Comparison of ENCODE assay signal across 1 cellular context in the genomic region with DNA sequence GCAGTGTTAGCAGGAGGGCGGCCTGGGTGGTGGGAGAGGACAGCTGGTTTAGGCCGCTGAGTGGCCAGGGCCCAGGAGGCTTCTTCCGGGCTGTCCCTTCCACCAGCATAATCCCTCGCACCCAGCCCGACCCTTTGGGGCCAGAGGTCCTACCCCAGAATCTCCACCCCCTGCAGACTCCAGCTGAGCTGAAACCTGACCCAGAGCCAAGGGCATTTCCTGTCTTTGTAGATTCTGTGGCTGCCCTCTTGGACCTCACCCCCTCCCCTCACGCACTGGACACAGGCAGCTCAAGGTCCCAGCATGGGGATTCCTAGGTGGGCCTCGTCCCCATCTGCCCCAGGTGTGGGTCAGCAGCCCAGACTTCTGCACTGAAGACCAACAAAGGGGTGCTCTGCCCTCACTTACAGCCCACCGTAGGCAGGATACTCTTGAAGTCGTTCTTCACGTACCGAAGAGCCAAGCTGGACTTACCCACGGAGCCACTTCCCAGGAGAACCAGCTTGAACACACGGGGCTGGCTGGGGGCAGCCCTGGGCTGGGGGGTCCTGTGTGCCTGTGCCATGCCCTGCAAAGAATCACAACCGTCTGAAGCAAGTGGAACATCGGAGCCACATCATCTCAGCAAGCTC.
TF ChIP-seq lines count a peak whose summit lies in the region.

No MANE protein-coding gene starts in this region.

TF ChIP-seq in HepG2, 621 proteins besides CTCF, POLR2A, EP300 and RAD21 (continued from another document and continues in another):
- TF ChIP-seq, protein P1, sequence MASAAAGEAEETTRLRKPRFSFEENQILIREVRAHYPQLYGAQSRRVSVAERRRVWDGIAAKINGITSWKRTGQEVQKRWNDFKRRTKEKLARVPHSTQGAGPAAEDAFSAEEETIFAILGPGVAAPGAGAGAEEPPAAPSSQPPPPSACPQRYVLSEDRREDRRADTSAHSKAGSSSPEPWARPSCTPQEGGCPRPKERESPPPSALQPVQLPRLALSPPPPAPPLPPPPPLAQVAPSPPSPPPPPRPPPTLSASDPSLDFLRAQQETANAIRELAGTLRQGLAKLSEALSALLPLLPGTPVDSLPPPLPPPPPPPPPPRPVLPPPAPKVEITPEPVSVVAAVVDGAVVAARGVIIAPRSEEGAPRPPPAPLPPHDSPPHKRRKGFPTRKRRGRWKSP (CRISPR knock-in tag; IDR thresholded peaks at IDR 0.05) = no peak
- TF ChIP-seq JUNB (CRISPR knock-in tag; IDR thresholded peaks at IDR 0.05; ENCODE audit: borderline replicate concordance) = no peak
- no peak for TF ChIP-seq ZNF558 (CRISPR knock-in tag; IDR thresholded peaks at IDR 0.05; ENCODE audit: borderline replicate concordance)
- TF ChIP-seq SOX5 (CRISPR knock-in tag; IDR thresholded peaks at IDR 0.05; ENCODE audit: borderline replicate concordance) = peak; percentile 89
- TF ChIP-seq ZNF160 (CRISPR knock-in tag; IDR thresholded peaks at IDR 0.05) = peak; percentile 84
- peak; percentile 97 for TF ChIP-seq BCL6 (CRISPR knock-in tag; IDR thresholded peaks at IDR 0.05)
- TF ChIP-seq SMAD3 (CRISPR knock-in tag; IDR thresholded peaks at IDR 0.05) = peak; percentile 89
- TF ChIP-seq SRF (IDR thresholded peaks at IDR 0.05; ENCODE audit: low read depth, low read length) = no peak
- peak; percentile 92 for TF ChIP-seq ZNF296 (CRISPR knock-in tag; conservative IDR thresholded peaks at IDR 0.05)
- TF ChIP-seq, protein P2, sequence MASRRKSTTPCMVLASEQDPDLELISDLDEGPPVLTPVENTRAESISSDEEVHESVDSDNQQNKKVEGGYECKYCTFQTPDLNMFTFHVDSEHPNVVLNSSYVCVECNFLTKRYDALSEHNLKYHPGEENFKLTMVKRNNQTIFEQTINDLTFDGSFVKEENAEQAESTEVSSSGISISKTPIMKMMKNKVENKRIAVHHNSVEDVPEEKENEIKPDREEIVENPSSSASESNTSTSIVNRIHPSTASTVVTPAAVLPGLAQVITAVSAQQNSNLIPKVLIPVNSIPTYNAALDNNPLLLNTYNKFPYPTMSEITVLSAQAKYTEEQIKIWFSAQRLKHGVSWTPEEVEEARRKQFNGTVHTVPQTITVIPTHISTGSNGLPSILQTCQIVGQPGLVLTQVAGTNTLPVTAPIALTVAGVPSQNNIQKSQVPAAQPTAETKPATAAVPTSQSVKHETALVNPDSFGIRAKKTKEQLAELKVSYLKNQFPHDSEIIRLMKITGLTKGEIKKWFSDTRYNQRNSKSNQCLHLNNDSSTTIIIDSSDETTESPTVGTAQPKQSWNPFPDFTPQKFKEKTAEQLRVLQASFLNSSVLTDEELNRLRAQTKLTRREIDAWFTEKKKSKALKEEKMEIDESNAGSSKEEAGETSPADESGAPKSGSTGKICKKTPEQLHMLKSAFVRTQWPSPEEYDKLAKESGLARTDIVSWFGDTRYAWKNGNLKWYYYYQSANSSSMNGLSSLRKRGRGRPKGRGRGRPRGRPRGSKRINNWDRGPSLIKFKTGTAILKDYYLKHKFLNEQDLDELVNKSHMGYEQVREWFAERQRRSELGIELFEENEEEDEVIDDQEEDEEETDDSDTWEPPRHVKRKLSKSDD (CRISPR knock-in tag; IDR thresholded peaks at IDR 0.05; ENCODE audit: low read depth) = peak; percentile 77
- TF ChIP-seq ZNF607 (CRISPR knock-in tag; IDR thresholded peaks at IDR 0.05; ENCODE audit: borderline replicate concordance) = no peak; the same call in 1 of the 2 replicates
- TF ChIP-seq, protein P3, sequence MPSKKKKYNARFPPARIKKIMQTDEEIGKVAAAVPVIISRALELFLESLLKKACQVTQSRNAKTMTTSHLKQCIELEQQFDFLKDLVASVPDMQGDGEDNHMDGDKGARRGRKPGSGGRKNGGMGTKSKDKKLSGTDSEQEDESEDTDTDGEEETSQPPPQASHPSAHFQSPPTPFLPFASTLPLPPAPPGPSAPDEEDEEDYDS (CRISPR knock-in tag; IDR thresholded peaks at IDR 0.05) = peak; percentile 70; the same call in 1 of the 2 replicates
- TF ChIP-seq ZNF496 (CRISPR knock-in tag; IDR thresholded peaks at IDR 0.05; ENCODE audit: insufficient replicate concordance) = no peak
- TF ChIP-seq ZNF232 (CRISPR knock-in tag; IDR thresholded peaks at IDR 0.05; ENCODE audit: borderline replicate concordance) = peak; percentile 91; the same call in 1 of the 2 replicates
- no peak for TF ChIP-seq HNRNPK (IDR thresholded peaks at IDR 0.05; ENCODE audit: low read depth, low read length, poor library complexity, severe bottlenecking)
- peak; percentile 68 for TF ChIP-seq ZFX (CRISPR knock-in tag; IDR thresholded peaks at IDR 0.05; ENCODE audit: low read depth)
- TF ChIP-seq, protein P4, sequence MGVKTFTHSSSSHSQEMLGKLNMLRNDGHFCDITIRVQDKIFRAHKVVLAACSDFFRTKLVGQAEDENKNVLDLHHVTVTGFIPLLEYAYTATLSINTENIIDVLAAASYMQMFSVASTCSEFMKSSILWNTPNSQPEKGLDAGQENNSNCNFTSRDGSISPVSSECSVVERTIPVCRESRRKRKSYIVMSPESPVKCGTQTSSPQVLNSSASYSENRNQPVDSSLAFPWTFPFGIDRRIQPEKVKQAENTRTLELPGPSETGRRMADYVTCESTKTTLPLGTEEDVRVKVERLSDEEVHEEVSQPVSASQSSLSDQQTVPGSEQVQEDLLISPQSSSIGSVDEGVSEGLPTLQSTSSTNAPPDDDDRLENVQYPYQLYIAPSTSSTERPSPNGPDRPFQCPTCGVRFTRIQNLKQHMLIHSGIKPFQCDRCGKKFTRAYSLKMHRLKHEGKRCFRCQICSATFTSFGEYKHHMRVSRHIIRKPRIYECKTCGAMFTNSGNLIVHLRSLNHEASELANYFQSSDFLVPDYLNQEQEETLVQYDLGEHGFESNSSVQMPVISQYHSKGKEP (CRISPR knock-in tag; IDR thresholded peaks at IDR 0.05) = no peak
- no peak for TF ChIP-seq ZNF460 (CRISPR knock-in tag; IDR thresholded peaks at IDR 0.05; ENCODE audit: borderline replicate concordance)
- peak; percentile 64 to 92; a peak in 3 of 4 replicates for TF ChIP-seq NR2F1 (CRISPR knock-in tag; IDR thresholded peaks at IDR 0.05)
- TF ChIP-seq NFATC3 (CRISPR knock-in tag; IDR thresholded peaks at IDR 0.05) = no peak
- TF ChIP-seq, protein P5, sequence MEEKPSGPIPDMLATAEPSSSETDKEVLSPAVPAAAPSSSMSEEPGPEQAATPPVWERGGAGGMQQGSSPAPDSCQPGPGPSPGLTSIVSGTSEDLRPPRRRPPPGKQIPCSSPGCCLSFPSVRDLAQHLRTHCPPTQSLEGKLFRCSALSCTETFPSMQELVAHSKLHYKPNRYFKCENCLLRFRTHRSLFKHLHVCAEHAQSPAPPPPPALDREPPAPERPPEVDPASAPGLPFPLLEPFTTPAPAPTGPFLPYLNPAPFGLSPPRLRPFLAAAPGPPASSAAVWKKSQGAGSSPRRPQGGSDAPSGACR (CRISPR knock-in tag; IDR thresholded peaks at IDR 0.05) = peak; percentile 98; the same call in 1 of the 2 replicates
- peak; percentile 77; the same call in 1 of the 2 replicates for TF ChIP-seq HMG20A (CRISPR knock-in tag; IDR thresholded peaks at IDR 0.05; ENCODE audit: borderline replicate concordance)
- no peak for TF ChIP-seq TOPORS (CRISPR knock-in tag; IDR thresholded peaks at IDR 0.05)
- TF ChIP-seq ZNF83 (CRISPR knock-in tag; IDR thresholded peaks at IDR 0.05; ENCODE audit: borderline replicate concordance) = peak; percentile 89; the same call in 1 of the 2 replicates
- no peak for TF ChIP-seq CENPX (CRISPR knock-in tag; IDR thresholded peaks at IDR 0.05)
- no peak for TF ChIP-seq ZFP62 (CRISPR knock-in tag; IDR thresholded peaks at IDR 0.05)
- TF ChIP-seq, protein P6, sequence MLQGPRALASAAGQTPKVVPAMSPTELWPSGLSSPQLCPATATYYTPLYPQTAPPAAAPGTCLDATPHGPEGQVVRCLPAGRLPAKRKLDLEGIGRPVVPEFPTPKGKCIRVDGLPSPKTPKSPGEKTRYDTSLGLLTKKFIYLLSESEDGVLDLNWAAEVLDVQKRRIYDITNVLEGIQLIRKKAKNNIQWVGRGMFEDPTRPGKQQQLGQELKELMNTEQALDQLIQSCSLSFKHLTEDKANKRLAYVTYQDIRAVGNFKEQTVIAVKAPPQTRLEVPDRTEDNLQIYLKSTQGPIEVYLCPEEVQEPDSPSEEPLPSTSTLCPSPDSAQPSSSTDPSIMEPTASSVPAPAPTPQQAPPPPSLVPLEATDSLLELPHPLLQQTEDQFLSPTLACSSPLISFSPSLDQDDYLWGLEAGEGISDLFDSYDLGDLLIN (CRISPR knock-in tag; IDR thresholded peaks at IDR 0.05; ENCODE audit: borderline replicate concordance) = peak; percentile 60; the same call in 1 of the 2 replicates
- no peak for TF ChIP-seq ZNF10 (CRISPR knock-in tag; IDR thresholded peaks at IDR 0.05; ENCODE audit: borderline replicate concordance, low read depth)
- TF ChIP-seq, protein P7, sequence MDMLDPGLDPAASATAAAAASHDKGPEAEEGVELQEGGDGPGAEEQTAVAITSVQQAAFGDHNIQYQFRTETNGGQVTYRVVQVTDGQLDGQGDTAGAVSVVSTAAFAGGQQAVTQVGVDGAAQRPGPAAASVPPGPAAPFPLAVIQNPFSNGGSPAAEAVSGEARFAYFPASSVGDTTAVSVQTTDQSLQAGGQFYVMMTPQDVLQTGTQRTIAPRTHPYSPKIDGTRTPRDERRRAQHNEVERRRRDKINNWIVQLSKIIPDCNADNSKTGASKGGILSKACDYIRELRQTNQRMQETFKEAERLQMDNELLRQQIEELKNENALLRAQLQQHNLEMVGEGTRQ (IDR thresholded peaks at IDR 0.05; ENCODE audit: low read depth, low read length) = no peak
- TF ChIP-seq, protein P7 (CRISPR knock-in tag; IDR thresholded peaks at IDR 0.05; ENCODE audit: borderline replicate concordance) = no peak; the same call in 1 of the 2 replicates
- no peak for TF ChIP-seq JUN (CRISPR knock-in tag; IDR thresholded peaks at IDR 0.05)
- TF ChIP-seq, protein P8, sequence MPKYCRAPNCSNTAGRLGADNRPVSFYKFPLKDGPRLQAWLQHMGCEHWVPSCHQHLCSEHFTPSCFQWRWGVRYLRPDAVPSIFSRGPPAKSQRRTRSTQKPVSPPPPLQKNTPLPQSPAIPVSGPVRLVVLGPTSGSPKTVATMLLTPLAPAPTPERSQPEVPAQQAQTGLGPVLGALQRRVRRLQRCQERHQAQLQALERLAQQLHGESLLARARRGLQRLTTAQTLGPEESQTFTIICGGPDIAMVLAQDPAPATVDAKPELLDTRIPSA (CRISPR knock-in tag; IDR thresholded peaks at IDR 0.05; ENCODE audit: borderline replicate concordance) = no peak
- TF ChIP-seq ZBTB7B (CRISPR knock-in tag; IDR thresholded peaks at IDR 0.05) = peak; percentile 98
- TF ChIP-seq TBX2 (CRISPR knock-in tag; IDR thresholded peaks at IDR 0.05; ENCODE audit: borderline replicate concordance) = peak; percentile 98
- peak; percentile 71 for TF ChIP-seq THAP11 (CRISPR knock-in tag; IDR thresholded peaks at IDR 0.05)
- TF ChIP-seq CCAR2 (optimal IDR thresholded peaks at IDR 0.05; ENCODE audit: low read depth, low read length) = no peak
- TF ChIP-seq, protein P9, sequence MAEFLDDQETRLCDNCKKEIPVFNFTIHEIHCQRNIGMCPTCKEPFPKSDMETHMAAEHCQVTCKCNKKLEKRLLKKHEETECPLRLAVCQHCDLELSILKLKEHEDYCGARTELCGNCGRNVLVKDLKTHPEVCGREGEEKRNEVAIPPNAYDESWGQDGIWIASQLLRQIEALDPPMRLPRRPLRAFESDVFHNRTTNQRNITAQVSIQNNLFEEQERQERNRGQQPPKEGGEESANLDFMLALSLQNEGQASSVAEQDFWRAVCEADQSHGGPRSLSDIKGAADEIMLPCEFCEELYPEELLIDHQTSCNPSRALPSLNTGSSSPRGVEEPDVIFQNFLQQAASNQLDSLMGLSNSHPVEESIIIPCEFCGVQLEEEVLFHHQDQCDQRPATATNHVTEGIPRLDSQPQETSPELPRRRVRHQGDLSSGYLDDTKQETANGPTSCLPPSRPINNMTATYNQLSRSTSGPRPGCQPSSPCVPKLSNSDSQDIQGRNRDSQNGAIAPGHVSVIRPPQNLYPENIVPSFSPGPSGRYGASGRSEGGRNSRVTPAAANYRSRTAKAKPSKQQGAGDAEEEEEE (CRISPR knock-in tag; IDR thresholded peaks at IDR 0.05; ENCODE audit: borderline replicate concordance) = no peak
- no peak for TF ChIP-seq HHEX (CRISPR knock-in tag; IDR thresholded peaks at IDR 0.05)
- TF ChIP-seq ATRX (CRISPR knock-in tag; IDR thresholded peaks at IDR 0.05; ENCODE audit: borderline replicate concordance) = no peak
- no peak for TF ChIP-seq GTF3A (CRISPR knock-in tag; conservative IDR thresholded peaks at IDR 0.05)
- TF ChIP-seq MLLT10 (CRISPR knock-in tag; IDR thresholded peaks at IDR 0.05) = no peak
- TF ChIP-seq SALL1 (CRISPR knock-in tag; IDR thresholded peaks at IDR 0.05) = peak; percentile 98
- TF ChIP-seq ZNF775 (CRISPR knock-in tag; IDR thresholded peaks at IDR 0.05; ENCODE audit: borderline replicate concordance) = no peak
- TF ChIP-seq ZNF572 (CRISPR knock-in tag; IDR thresholded peaks at IDR 0.05) = 0 out of 2 replicates have a peak, but pooled peaks have one; percentile 71
- TF ChIP-seq NFYB (CRISPR knock-in tag; IDR thresholded peaks at IDR 0.05) = no peak
- TF ChIP-seq, protein P10, sequence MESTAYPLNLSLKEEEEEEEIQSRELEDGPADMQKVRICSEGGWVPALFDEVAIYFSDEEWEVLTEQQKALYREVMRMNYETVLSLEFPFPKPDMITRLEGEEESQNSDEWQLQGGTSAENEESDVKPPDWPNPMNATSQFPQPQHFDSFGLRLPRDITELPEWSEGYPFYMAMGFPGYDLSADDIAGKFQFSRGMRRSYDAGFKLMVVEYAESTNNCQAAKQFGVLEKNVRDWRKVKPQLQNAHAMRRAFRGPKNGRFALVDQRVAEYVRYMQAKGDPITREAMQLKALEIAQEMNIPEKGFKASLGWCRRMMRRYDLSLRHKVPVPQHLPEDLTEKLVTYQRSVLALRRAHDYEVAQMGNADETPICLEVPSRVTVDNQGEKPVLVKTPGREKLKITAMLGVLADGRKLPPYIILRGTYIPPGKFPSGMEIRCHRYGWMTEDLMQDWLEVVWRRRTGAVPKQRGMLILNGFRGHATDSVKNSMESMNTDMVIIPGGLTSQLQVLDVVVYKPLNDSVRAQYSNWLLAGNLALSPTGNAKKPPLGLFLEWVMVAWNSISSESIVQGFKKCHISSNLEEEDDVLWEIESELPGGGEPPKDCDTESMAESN (CRISPR knock-in tag; conservative IDR thresholded peaks at IDR 0.05) = peak; percentile 83; the same call in 1 of the 2 replicates
- TF ChIP-seq, protein P11, sequence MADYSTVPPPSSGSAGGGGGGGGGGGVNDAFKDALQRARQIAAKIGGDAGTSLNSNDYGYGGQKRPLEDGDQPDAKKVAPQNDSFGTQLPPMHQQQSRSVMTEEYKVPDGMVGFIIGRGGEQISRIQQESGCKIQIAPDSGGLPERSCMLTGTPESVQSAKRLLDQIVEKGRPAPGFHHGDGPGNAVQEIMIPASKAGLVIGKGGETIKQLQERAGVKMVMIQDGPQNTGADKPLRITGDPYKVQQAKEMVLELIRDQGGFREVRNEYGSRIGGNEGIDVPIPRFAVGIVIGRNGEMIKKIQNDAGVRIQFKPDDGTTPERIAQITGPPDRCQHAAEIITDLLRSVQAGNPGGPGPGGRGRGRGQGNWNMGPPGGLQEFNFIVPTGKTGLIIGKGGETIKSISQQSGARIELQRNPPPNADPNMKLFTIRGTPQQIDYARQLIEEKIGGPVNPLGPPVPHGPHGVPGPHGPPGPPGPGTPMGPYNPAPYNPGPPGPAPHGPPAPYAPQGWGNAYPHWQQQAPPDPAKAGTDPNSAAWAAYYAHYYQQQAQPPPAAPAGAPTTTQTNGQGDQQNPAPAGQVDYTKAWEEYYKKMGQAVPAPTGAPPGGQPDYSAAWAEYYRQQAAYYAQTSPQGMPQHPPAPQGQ (CRISPR knock-in tag; IDR thresholded peaks at IDR 0.05; ENCODE audit: borderline replicate concordance) = 0 out of 2 replicates have a peak, but pooled peaks have one; percentile 56
